ENCODE assay signal across 1 cellular context in genomic region chr14:33014710-33015109, GRCh38.
TF ChIP-seq lines count a peak whose summit lies in the region.

No MANE protein-coding gene starts in this region.

TF ChIP-seq in HepG2, 621 proteins besides CTCF, POLR2A, EP300 and RAD21 (continued from another document):
- TF ChIP-seq THAP9 (CRISPR knock-in tag; IDR thresholded peaks at IDR 0.05; ENCODE audit: borderline replicate concordance) (no peak), ZHX1 (CRISPR knock-in tag; IDR thresholded peaks at IDR 0.05; ENCODE audit: low read depth) (no peak), MXD4 (CRISPR knock-in tag; IDR thresholded peaks at IDR 0.05) (no peak), ZNF230 (CRISPR knock-in tag; IDR thresholded peaks at IDR 0.05) (no peak), ADNP (CRISPR knock-in tag; IDR thresholded peaks at IDR 0.05) (no peak), RNF2 (conservative IDR thresholded peaks at IDR 0.05; ENCODE audit: low read depth) (no peak), ZNF614 (CRISPR knock-in tag; IDR thresholded peaks at IDR 0.05; ENCODE audit: borderline replicate concordance) (no peak), ZFY (CRISPR knock-in tag; IDR thresholded peaks at IDR 0.05) (no peak), ZBTB1 (CRISPR knock-in tag; IDR thresholded peaks at IDR 0.05; ENCODE audit: borderline replicate concordance) (no peak), ZNF510 (CRISPR knock-in tag; IDR thresholded peaks at IDR 0.05; ENCODE audit: low read depth) (no peak), ATF2 (CRISPR knock-in tag; IDR thresholded peaks at IDR 0.05) (no peak), ZXDC (CRISPR knock-in tag; IDR thresholded peaks at IDR 0.05) (no peak)
